ENCODE assay signal across 8 cellular contexts in the genomic region with DNA sequence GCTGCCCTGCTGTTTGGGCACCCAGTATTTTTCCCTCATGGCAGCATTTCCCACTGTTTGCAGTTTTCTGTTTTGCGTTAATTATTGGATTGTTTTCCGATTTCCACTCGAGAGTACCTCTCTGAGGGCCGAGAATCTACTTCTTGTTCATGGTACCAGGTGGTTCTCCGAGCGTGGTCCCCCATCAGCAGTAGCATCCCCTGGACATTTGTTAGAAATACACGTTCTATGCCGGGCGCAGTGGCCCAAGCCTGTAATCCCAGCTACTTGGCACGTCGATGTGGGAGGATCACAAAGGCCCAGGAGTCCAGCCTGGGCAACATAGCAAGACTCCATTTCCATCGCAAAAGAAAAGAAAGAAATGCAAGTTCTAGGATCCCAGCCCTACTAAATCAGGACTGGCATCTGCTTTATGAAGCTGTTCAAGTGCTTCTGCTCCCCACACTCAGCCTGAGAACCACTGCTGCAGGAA. TPM values are rescaled to one million over a fixed set of nuclear protein-coding genes. Genes with fewer than 3 reads are reported as not detected.
A peak's percentile ranks its signal among the peaks of the same experiment; 100 is the strongest.
DNase-seq lines count a peak whose midpoint lies in the region; ATAC-seq lines count a peak whose summit lies in the region.

No MANE protein-coding gene starts in this region.

- H3K9me3 Mint-ChIP-seq in T-helper 1 cell treated with Interleukin-12 subunit alpha and Interleukin-12 subunit beta and Interleukin-4 antibody, amounts not matched to agents 30 μg/mL and 1 μg/mL, for 36 hours, result no peaks in the 10 kb centered on the region
- H3K9me3 Mint-ChIP-seq in activated naive CD8-positive, alpha-beta T cell (ENCODE audit: low read depth), result no peaks in the 10 kb centered on the region
- no peaks in the 10 kb centered on the region for H3K9me3 Mint-ChIP-seq in immature natural killer cell

- peak overlapping the region; percentile 92 for H3K27ac ChIP-seq in substantia nigra (ENCODE audit: low read depth, low read length, poor library complexity, severe bottlenecking)

- H3K27ac Mint-ChIP-seq in T-helper 1 cell treated with Interleukin-12 subunit alpha and Interleukin-12 subunit beta and Interleukin-4 antibody, amounts not matched to agents 30 μg/mL and 1 μg/mL, for 36 hours, result peak overlapping the region; percentile 92
- peak overlapping the region; percentile 95 for H3K27ac Mint-ChIP-seq in activated naive CD8-positive, alpha-beta T cell
- peak overlapping the region; percentile 64 to 86 (median 82) for H3K27ac Mint-ChIP-seq in immature natural killer cell

- DNase-seq in T-helper 1 cell, result no peak
- DNase-seq in immature natural killer cell, result no peak
- DNase-seq in substantia nigra (lab: John Stamatoyannopoulos, UW), result peak in 1 of 49 donors; percentile 25
- DNase-seq in DMS114 treated with DMSO at 0.1 percent for 48 hours (lab: John Stamatoyannopoulos, UW; ENCODE audit: unreplicated experiment), result no peak
- no peak for DNase-seq in activated CD8-positive, alpha-beta memory T cell treated with anti-CD3 and anti-CD28 coated beads, Interleukin-2, amount 50 U/mL, for 4 hours

- H3K27me3 Mint-ChIP-seq in T-helper 1 cell treated with Interleukin-12 subunit alpha and Interleukin-12 subunit beta and Interleukin-4 antibody, amounts not matched to agents 30 μg/mL and 1 μg/mL, for 36 hours (ENCODE audit: low read depth), result no peaks in the 10 kb centered on the region
- H3K27me3 Mint-ChIP-seq in activated naive CD8-positive, alpha-beta T cell, result no peaks in the 10 kb centered on the region
- H3K27me3 Mint-ChIP-seq in immature natural killer cell (ENCODE audit: low read depth in 3 of 3), result peaks cover 0 to 9% (median 3%) of the 10 kb centered on the region in 3 donors

- H3K36me3 Mint-ChIP-seq in T-helper 1 cell treated with Interleukin-12 subunit alpha and Interleukin-12 subunit beta and Interleukin-4 antibody, amounts not matched to agents 30 μg/mL and 1 μg/mL, for 36 hours (ENCODE audit: low read depth), result peaks cover 9% of the 10 kb centered on the region
- H3K36me3 Mint-ChIP-seq in activated naive CD8-positive, alpha-beta T cell, result peaks cover 5% of the 10 kb centered on the region
- H3K36me3 Mint-ChIP-seq in immature natural killer cell, result peaks cover 2 to 14% (median 10%) of the 10 kb centered on the region in 3 donors

- no peak for ATAC-seq in GM18517 (IDR thresholded peaks at IDR 0.05; ENCODE audit: unreplicated experiment)

- peaks cover 22% of the 10 kb centered on the region for H3K4me1 Mint-ChIP-seq in T-helper 1 cell treated with Interleukin-12 subunit alpha and Interleukin-12 subunit beta and Interleukin-4 antibody, amounts not matched to agents 30 μg/mL and 1 μg/mL, for 36 hours (ENCODE audit: low read depth)
- H3K4me1 Mint-ChIP-seq in activated naive CD8-positive, alpha-beta T cell (ENCODE audit: low read depth), result peaks cover 29% of the 10 kb centered on the region
- peaks cover 20 to 26% of the 10 kb centered on the region in 2 donors for H3K4me1 Mint-ChIP-seq in immature natural killer cell

- H3K4me3 Mint-ChIP-seq in T-helper 1 cell treated with Interleukin-12 subunit alpha and Interleukin-12 subunit beta and Interleukin-4 antibody, amounts not matched to agents 30 μg/mL and 1 μg/mL, for 36 hours, result peak overlapping the region; percentile 96
- peak overlapping the region; percentile 98 for H3K4me3 Mint-ChIP-seq in activated naive CD8-positive, alpha-beta T cell
- H3K4me3 Mint-ChIP-seq in immature natural killer cell, result peak overlapping the region; percentile 85 to 92 (median 91)

RNA-seq across cellular contexts. Expression of a gene that starts 0.7 kb away (rescaled TPM):
- polyA plus RNA-seq in immature natural killer cell, result 10 to 100 TPM in 2 of 3 donors, 1 to 10 TPM in 1; 6.0 to 16.3 (median 11.6) TPM

RNA-seq across cellular contexts. Expression of a gene that starts 14.0 kb away (rescaled TPM):
- 10 to 100 TPM; 37.9 to 63.0 (median 52.2) TPM for polyA plus RNA-seq in immature natural killer cell
